8 cellular contexts compared by ENCODE assay signal in the genomic region with DNA sequence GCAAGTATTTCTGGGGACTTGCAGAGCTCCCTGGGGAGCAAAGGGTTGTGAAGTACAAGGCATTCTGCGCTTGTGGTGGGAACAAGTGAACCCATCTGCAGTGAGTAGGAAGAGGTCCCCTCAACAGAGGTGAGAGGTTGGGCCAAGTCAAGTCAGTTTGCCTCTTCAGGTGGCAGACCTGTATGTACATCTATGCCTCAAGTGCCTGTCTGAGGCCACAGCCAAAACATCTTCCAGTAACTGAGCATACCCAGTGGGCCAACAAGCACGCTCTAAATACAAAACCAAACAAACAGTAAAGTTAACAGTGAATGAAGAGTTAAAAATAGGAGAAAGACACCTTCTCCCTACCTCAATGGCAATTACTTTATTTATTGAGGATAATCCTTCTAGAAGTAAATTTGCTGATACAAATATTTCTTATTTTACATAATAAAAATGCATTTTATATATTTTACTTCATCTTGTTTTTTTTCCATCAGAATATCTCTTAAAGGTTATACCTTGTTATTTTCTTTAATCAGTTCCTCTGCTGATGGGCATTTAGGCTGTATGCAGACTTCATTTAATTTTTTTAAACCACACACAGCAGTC. TPM values are rescaled to one million over a fixed set of nuclear protein-coding genes. Genes with fewer than 3 reads are reported as not detected.
DNase-seq lines count a peak whose midpoint lies in the region; ATAC-seq lines count a peak whose summit lies in the region.

No MANE protein-coding gene starts in this region.

- peak; percentile 3 for ATAC-seq in GM19397 (IDR thresholded peaks at IDR 0.05; ENCODE audit: unreplicated experiment)
- ATAC-seq in HG03432 (IDR thresholded peaks at IDR 0.05; ENCODE audit: unreplicated experiment), result peak; percentile 4
- no peak for ATAC-seq in GM19324 (IDR thresholded peaks at IDR 0.05; ENCODE audit: low FRiP score, unreplicated experiment)

- peak overlapping the region; percentile 88 for H3K27ac ChIP-seq in duodenal mucosa (ENCODE audit: low read depth, low read length)

- H3K27me3 ChIP-seq in duodenal mucosa (ENCODE audit: control insufficient read depth in 1 of 2, insufficient read depth in 2 of 2, low read length in 2 of 2) (no peaks in the 10 kb centered on the region), skeletal muscle satellite cell (ENCODE audit: control insufficient read depth, insufficient read depth, low read length) (no peaks in the 10 kb centered on the region)

- H3K4me1 ChIP-seq in duodenal mucosa (ENCODE audit: control insufficient read depth in 1 of 2, insufficient read depth in 2 of 2, low read length in 2 of 2) (peaks cover 25 to 39% of the 10 kb centered on the region in 2 donors), skeletal muscle satellite cell (ENCODE audit: control insufficient read depth, insufficient read depth, low read length) (peaks cover 38% of the 10 kb centered on the region)

- H3K36me3 ChIP-seq in duodenal mucosa (ENCODE audit: control insufficient read depth in 1 of 2, insufficient read depth in 2 of 2, low read length in 2 of 2), result no peaks in the 10 kb centered on the region
- H3K36me3 ChIP-seq in skeletal muscle satellite cell (ENCODE audit: insufficient read depth, low read length), result no peaks in the 10 kb centered on the region

- DNase-seq in NOMO-1 treated with DMSO at 0.1 percent for 48 hours (lab: John Stamatoyannopoulos, UW; ENCODE audit: unreplicated experiment), result no peak
- no peak for DNase-seq in H4 (ENCODE audit: low spot score)
- no peak for DNase-seq in DMS114 treated with DMSO at 0.1 percent for 48 hours (lab: John Stamatoyannopoulos, UW; ENCODE audit: unreplicated experiment)

- peak overlapping the region; percentile 87 for H3K4me2 ChIP-seq in skeletal muscle satellite cell (ENCODE audit: low read length)

- H3K9me3 ChIP-seq in duodenal mucosa (ENCODE audit: control insufficient read depth in 1 of 2, low read length in 2 of 2) (no peaks in the 10 kb centered on the region), skeletal muscle satellite cell (replicated peaks; ENCODE audit: low read length) (no peaks in the 10 kb centered on the region)

- H3K9ac ChIP-seq in duodenal mucosa (ENCODE audit: low read depth in 1 of 2, low read length in 2 of 2) (peak overlapping the region in 1 of 2 donors; percentile 73), skeletal muscle satellite cell (ENCODE audit: low read depth, low read length) (peak overlapping the region; percentile 47)

- peak overlapping the region; percentile 77 to 84 for H3K4me3 ChIP-seq in duodenal mucosa (ENCODE audit: low read depth in 1 of 2, low read length in 2 of 2)
- peak overlapping the region; percentile 23 for H3K4me3 ChIP-seq in skeletal muscle satellite cell (ENCODE audit: low read length)

RNA-seq across cellular contexts. Expression of a gene that starts 2.5 kb away (rescaled TPM):
- total RNA-seq in skeletal muscle satellite cell (2012; rRNA removed), result 73.2 and 79.9 TPM in 2 replicates
- 72.3 and 84.6 TPM in 2 replicates for total RNA-seq in H4 (2014; rRNA removed; shearing (Covaris generic))
